ENCODE assay signal across 8 cellular contexts in genomic region chr1:147641695-147642592, GRCh38. TPM values are rescaled to one million over a fixed set of nuclear protein-coding genes. Genes with fewer than 3 reads are reported as not detected.
DNase-seq lines count a peak whose midpoint lies in the region; ATAC-seq, FAIRE-seq and TF ChIP-seq lines count a peak whose summit lies in the region.

No MANE protein-coding gene starts in this region.

- WGBS in HepG2 (ENCODE audit: low lambda C conversion rate), result 65% methylated on average over 17 of the region's 17 CpGs

- in situ Hi-C loops in HepG2 (cut with HindIII; ENCODE audit: extremely low pct_ligation_motif_present, low pct_unique_long_range_greater_than_20kb), result no loop called here

- H3K27me3 ChIP-seq in HepG2 (ENCODE audit: control insufficient read depth in 1 of 2, insufficient read depth in 2 of 2, low read length in 2 of 2), result no peaks in the 10 kb centered on the region

- peak; percentile 68 for ATAC-seq in HepG2

- TF ChIP-seq EP300 in HepG2 (IDR thresholded peaks at IDR 0.05; ENCODE audit: low read depth in 2 of 2, low read length in 2 of 2), result no peak
- no peak for TF ChIP-seq EP300 in HepG2 (CRISPR knock-in tag; IDR thresholded peaks at IDR 0.05; ENCODE audit: borderline replicate concordance)

- peaks cover 28% of the 10 kb centered on the region for H3K4me1 ChIP-seq in HepG2 (ENCODE audit: insufficient read depth, low read length)

- no peaks in the 10 kb centered on the region for H4K20me1 ChIP-seq in HepG2 (ENCODE audit: insufficient read depth, low read length)

- H3K9ac ChIP-seq in HepG2 (ENCODE audit: insufficient read depth, low read depth, low read length), result no peak overlapping the region

- no peak overlapping the region for H3K4me2 ChIP-seq in HepG2 (ENCODE audit: low read depth, low read length)

- no peaks in the 10 kb centered on the region for H3K9me3 ChIP-seq in HepG2 (ENCODE audit: low read length)

- H3K4me3 ChIP-seq in cardiac fibroblast (replicated peaks in 1 of 2; ENCODE audit: low read depth in 2 of 2, low read length in 2 of 2) (no peak overlapping the region), HepG2 (replicated peaks in 1 of 3; ENCODE audit: insufficient read depth in 1 of 3, low read depth in 2 of 3, low read length in 3 of 3) (no peak overlapping the region)

- TF ChIP-seq RAD21 in HepG2 (CRISPR knock-in tag; IDR thresholded peaks at IDR 0.05), result peak; percentile 29; the same call in 1 of the 2 replicates

- CTCF ChIA-PET in HepG2 (lab: Yijun Ruan, JAX; ENCODE audit: low intra/inter-chr PET ratio, low total read pairs), result interaction anchor here (0.9 to 2.6 kb wide), 7 partner anchors 14 to 248 kb away, joined by 3 to 28 read pairs (median 5); no protein-coding TSS in a partner anchor

- peak; percentile 90 for TF ChIP-seq CTCF in cardiac fibroblast (IDR thresholded peaks at IDR 0.05; ENCODE audit: low read depth, low read length)
- TF ChIP-seq CTCF in HepG2 (CRISPR knock-in tag; IDR thresholded peaks at IDR 0.05), result peak; percentile 80

- POLR2A ChIA-PET in HepG2 (lab: Yijun Ruan, JAX), result no interaction called here

- peak; percentile 80 for FAIRE-seq in HepG2 (lab: Jason Lieb, UNC)

- DNase-seq in NCI-H524 (lab: John Stamatoyannopoulos, UW), result peak; percentile 33 to 37
- DNase-seq in NCI-H524 treated with DMSO at 0.1 percent for 48 hours (lab: John Stamatoyannopoulos, UW), result no peak
- DNase-seq in M059J (ENCODE audit: low read depth), result peak; percentile 59
- peak; percentile 74 for DNase-seq in SKM-1 treated with dmso at 0.1 percent for 144 hours (lab: John Stamatoyannopoulos, UW; ENCODE audit: unreplicated experiment)
- peak; percentile 60 to 73 for DNase-seq in cardiac fibroblast (ENCODE audit: low read depth in 2 of 2)
- DNase-seq in HepG2 (ENCODE audit: low spot score), result peak; percentile 66
- peak; percentile 36 for DNase-seq in stimulated activated naive CD4-positive, alpha-beta T cell treated with Interleukin-2 at 50 U/mL for 16 hours (lab: John Stamatoyannopoulos, UW)
- no peak for DNase-seq in NCI-H446 treated with DMSO at 0.1 percent for 48 hours (lab: John Stamatoyannopoulos, UW)

- no peak overlapping the region for H3K27ac ChIP-seq in HepG2 (ENCODE audit: extremely low read length, insufficient read depth, low read length)

- intact Hi-C loops in HepG2 (cut with micrococcal nuclease; ENCODE audit: unreplicated experiment), result loop anchor here (1.0 to 2.0 kb wide), 4 partner anchors 59 to 251 kb away; no protein-coding TSS in a partner anchor

- no TSS peak for BruUV-seq in HepG2 (replicated peaks; lab: Mats Ljungman, UMichigan)

- no peak for TF ChIP-seq POLR2A in HepG2 (IDR thresholded peaks at IDR 0.05; ENCODE audit: insufficient read depth in 1 of 2, low read depth in 2 of 2, low read length in 2 of 2)

- H2AFZ ChIP-seq in HepG2 (ENCODE audit: low read length), result no peak overlapping the region

- H3K79me2 ChIP-seq in HepG2 (ENCODE audit: insufficient read depth, low read length), result no peaks in the 10 kb centered on the region

- peaks cover 0 to 8% of the 10 kb centered on the region in 2 experiments; a peak in 3 of 5 replicates for H3K36me3 ChIP-seq in HepG2 (replicated peaks in 1 of 2; ENCODE audit: control insufficient read depth in 1 of 2, insufficient read depth in 2 of 2, low read length in 2 of 2)

TF ChIP-seq in HepG2, 621 proteins besides CTCF, POLR2A, EP300 and RAD21 (continues in another document):
- no peak for TF ChIP-seq ZNF766 (CRISPR knock-in tag; IDR thresholded peaks at IDR 0.05; ENCODE audit: borderline replicate concordance)
- peak; percentile 69 for TF ChIP-seq XRCC5 (optimal IDR thresholded peaks at IDR 0.05; ENCODE audit: low read length)
- peak; percentile 59 for TF ChIP-seq PAXIP1 (CRISPR knock-in tag; conservative IDR thresholded peaks at IDR 0.05)
- TF ChIP-seq NFIB (CRISPR knock-in tag; IDR thresholded peaks at IDR 0.05; ENCODE audit: borderline replicate concordance), result no peak
- no peak for TF ChIP-seq SOX5 (CRISPR knock-in tag; IDR thresholded peaks at IDR 0.05; ENCODE audit: borderline replicate concordance)
- TF ChIP-seq SOX6 (IDR thresholded peaks at IDR 0.05), result no peak
- peak; percentile 38; the same call in 1 of the 2 replicates for TF ChIP-seq SOX6 (CRISPR knock-in tag; IDR thresholded peaks at IDR 0.05)
- TF ChIP-seq ELF3 (CRISPR knock-in tag; IDR thresholded peaks at IDR 0.05), result 0 out of 2 replicates have a peak, but pooled peaks have one; percentile 14
- TF ChIP-seq SMC3 (IDR thresholded peaks at IDR 0.05; ENCODE audit: low read length), result peak; percentile 89
- no peak for TF ChIP-seq REST (IDR thresholded peaks at IDR 0.05; ENCODE audit: borderline replicate concordance in 1 of 2, low read depth in 1 of 2, low read length in 2 of 2)
- peak; percentile 45 for TF ChIP-seq NR2F6 (IDR thresholded peaks at IDR 0.05)
- TF ChIP-seq NR2F6 (CRISPR knock-in tag; IDR thresholded peaks at IDR 0.05), result no peak

RNA-seq across cellular contexts. Expression of gene ACP6, which starts 28.4 kb away (rescaled TPM):
- total RNA-seq in M059J (2014; rRNA removed; shearing (Covaris generic)), result 5.0 and 10.0 TPM in 2 replicates
- 17.7 and 18.1 TPM in 2 replicates for total RNA-seq in HepG2 (2016; rRNA removed; fragmentation: Illumina TruSeq; extraction: Trizol)
- 9.9 and 12.2 TPM in 2 replicates for total RNA-seq in HepG2 (2016; cell fraction: cytosol; rRNA removed; fragmentation: Illumina TruSeq; extraction: Trizol; ENCODE audit: low read depth)
- total RNA-seq in HepG2 (2016; cell fraction: insoluble cytoplasmic fraction; rRNA removed; fragmentation: Illumina TruSeq; extraction: Trizol), result 21.9 and 22.7 TPM in 2 replicates
- 14.1 and 17.2 TPM in 2 replicates for total RNA-seq in HepG2 (2016; cell fraction: membrane; rRNA removed; fragmentation: Illumina TruSeq; extraction: Trizol)
- 18.7 and 19.6 TPM in 2 replicates for total RNA-seq in HepG2 (2016; cell fraction: nucleus; rRNA removed; fragmentation: Illumina TruSeq; extraction: Trizol)
- 33.7 and 34.1 TPM in 2 replicates for polyA plus RNA-seq in HepG2 (2011; rRNA removed)
- 11.9 and 17.2 TPM in 2 replicates for polyA plus RNA-seq in HepG2 (2011; cell fraction: cytosol; rRNA removed)
- polyA plus RNA-seq in HepG2 (2011; cell fraction: nucleus; rRNA removed), result 75.7 and 80.3 TPM in 2 replicates
- polyA plus RNA-seq in HepG2 (2012), result 23.3 and 33.1 TPM in 2 replicates
- 8.6 and 11.3 TPM in 2 replicates for polyA plus RNA-seq in HepG2 (2016; cell fraction: cytosol; fragmentation: Illumina TruSeq; extraction: Trizol; ENCODE audit: low read depth)
- 24.4 and 27.9 TPM in 2 replicates for polyA plus RNA-seq in HepG2 (2016; cell fraction: insoluble cytoplasmic fraction; fragmentation: Illumina TruSeq; extraction: Trizol; ENCODE audit: low read depth)
- 14.1 and 17.3 TPM in 2 replicates for polyA plus RNA-seq in HepG2 (2016; cell fraction: membrane; fragmentation: Illumina TruSeq; extraction: Trizol; ENCODE audit: low read depth)
- 43.4 and 47.0 TPM in 2 replicates for polyA plus RNA-seq in HepG2 (2016; cell fraction: nucleus; fragmentation: Illumina TruSeq; extraction: Trizol; ENCODE audit: insufficient read depth, low read depth)
- 16.0 and 26.3 TPM in 2 replicates for polyA minus RNA-seq in HepG2 (2011; rRNA and poly(A)+ RNA removed; ENCODE audit: low replicate concordance)
- 7.3 and 10.7 TPM in 2 replicates for polyA minus RNA-seq in HepG2 (2011; cell fraction: cytosol; rRNA and poly(A)+ RNA removed)
- polyA minus RNA-seq in HepG2 (2011; cell fraction: nucleus; rRNA and poly(A)+ RNA removed), result 43.9 and 53.2 TPM in 2 replicates

Comparison
In these comparisons a context has a peak if more than half of its experiments do, and no peak if none do; other contexts are left out.
1. DNase-seq: peak in NCI-H524 (2 of 2), M059J (single experiment), SKM-1 treated with dmso at 0.1 percent for 144 hours (single experiment), cardiac fibroblast (2 of 2), HepG2 (single experiment) and stimulated activated naive CD4-positive, alpha-beta T cell treated with Interleukin-2 at 50 U/mL for 16 hours (single experiment); none in NCI-H524 treated with DMSO at 0.1 percent for 48 hours (single experiment) and NCI-H446 treated with DMSO at 0.1 percent for 48 hours (single experiment).